22 cellular contexts compared by ENCODE assay signal in the genomic region with DNA sequence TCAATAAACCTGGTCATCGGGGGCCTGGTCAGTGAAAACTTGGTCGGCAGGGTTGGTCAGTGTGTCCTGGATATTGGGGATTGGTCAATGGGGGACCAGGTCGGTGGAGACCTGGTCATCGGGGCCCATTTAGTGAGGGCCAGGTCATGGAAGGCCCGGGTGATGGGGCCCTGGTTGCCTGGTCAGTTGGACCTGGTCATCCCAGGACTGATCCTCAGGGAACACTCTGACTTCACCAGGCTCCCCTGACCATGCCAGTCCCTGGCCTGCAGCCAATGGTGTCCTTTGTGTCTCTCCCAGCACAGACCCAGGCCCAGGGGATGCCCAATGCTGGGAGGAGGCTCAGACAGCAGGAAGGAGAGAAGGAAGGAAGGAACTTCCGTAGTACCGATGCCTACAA.
"Had no signal": no experiment of that assay in that cellular context is flagged by ENCODE, and none has a peak within 500 bp of the region (broad histone marks: within the 10 kb centered on the region; RNA-seq: fewer than 3 reads in every experiment).

No MANE protein-coding gene starts in this region.

- H3K36me3 ChIP-seq: colonic mucosa, suprapubic skin, tibial artery, upper lobe of left lung, uterus had no signal

- H3K4me1 ChIP-seq: colonic mucosa, foreskin keratinocyte, parathyroid adenoma, psoas muscle, suprapubic skin, tibial artery, upper lobe of left lung, uterus had no signal

- DNase-seq: colonic mucosa; effector CD4-positive, alpha-beta T cell; endodermal cell; erythroblast; foreskin keratinocyte; mammary epithelial cell; mucosa of descending colon; occipital lobe; psoas muscle; retina; stimulated activated CD4-positive, alpha-beta T cell treated with anti-CD3 and anti-CD28 coated beads, Interleukin-12 subunit alpha, Interleukin-12 subunit beta, amount 100 ng/mL, for 4 hours; stimulated activated naive CD4-positive, alpha-beta T cell; tibial artery; uterus had no signal

- H3K4me3 ChIP-seq: colonic mucosa, hepatocyte, mucosa of descending colon, psoas muscle, skin epidermis, suprapubic skin, tibial artery, upper lobe of left lung, uterus had no signal

- H3K4me1 Mint-ChIP-seq: endodermal cell, nephron had no signal

- H3K27ac ChIP-seq: colonic mucosa, foreskin keratinocyte, hepatocyte, parathyroid adenoma, psoas muscle, skin epidermis, suprapubic skin, tibial artery, upper lobe of left lung, uterus had no signal

- H3K27me3 ChIP-seq: colonic mucosa, foreskin keratinocyte, hepatocyte, suprapubic skin, tibial artery, upper lobe of left lung, uterus had no signal

- ATAC-seq: foreskin keratinocyte, left colon, mucosa of descending colon, psoas muscle, sciatic nerve had no signal

- H3K4me3 Mint-ChIP-seq: endodermal cell, nephron had no signal

- H3K27ac Mint-ChIP-seq: endodermal cell, nephron had no signal

- H3K9me3 ChIP-seq: colonic mucosa, mucosa of descending colon, psoas muscle, suprapubic skin, tibial artery, upper lobe of left lung, uterus had no signal

- H3K9me3 Mint-ChIP-seq: nephron had no signal
